In the genomic region with DNA sequence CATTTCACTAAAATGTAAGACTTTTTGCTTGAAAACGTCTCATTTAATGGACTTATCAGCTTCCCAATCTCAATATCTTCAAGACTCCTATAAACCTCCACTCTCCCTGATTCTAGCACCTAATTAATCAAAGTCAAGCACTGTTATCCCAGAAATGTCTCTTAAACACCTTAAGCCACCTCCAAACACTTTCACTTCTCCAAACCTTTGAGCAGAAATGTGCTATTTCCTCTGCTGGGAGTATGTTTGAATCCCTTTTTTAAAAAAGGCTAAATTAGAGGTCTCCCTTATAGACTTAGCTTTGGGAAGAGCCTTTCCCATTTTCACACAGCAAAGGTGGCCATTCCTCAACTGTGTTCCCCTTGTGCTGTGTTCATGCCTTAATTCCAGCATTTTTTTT, we compare ENCODE assay signal across 33 cellular contexts.
"Had no signal": no experiment of that assay in that cellular context is flagged by ENCODE, and none has a peak within 500 bp of the region (broad histone marks: within the 10 kb centered on the region; RNA-seq: fewer than 3 reads in every experiment).

No MANE protein-coding gene starts in this region.

- H3K4me1 Mint-ChIP-seq: activated T-helper 17 cell treated with anti-CD3 and anti-CD28 coated beads, Interleukin-2, amount 50 U/mL, for 72 hours; central memory CD8-positive, alpha-beta T cell had no signal

- H3K36me3 ChIP-seq: brain microvascular endothelial cell, esophagus muscularis mucosa, gastrocnemius medialis, heart left ventricle, WERI-Rb-1 had no signal

- H3K4me2 ChIP-seq: hepatocyte had no signal

- H3K9me3 Mint-ChIP-seq: activated B cell treated with CpG ODN at 0.5 μM for 24 hours; activated CD8-positive, alpha-beta T cell treated with anti-CD3 and anti-CD28 coated beads for 36 hours; activated T-cell treated with anti-CD3 and anti-CD28 coated beads, Interleukin-2, amount 50 U/mL, for 4 hours; activated T-helper 17 cell treated with anti-CD3 and anti-CD28 coated beads, Interleukin-2, amount 50 U/mL, for 72 hours; central memory CD8-positive, alpha-beta T cell; dendritic cell treated with granulocyte-macrophage colony-stimulating factor and Interleukin-4, amounts not matched to agents 40 ng/mL and 50 ng/mL, for 4 days; endodermal cell; T-helper 2 cell treated with Interferon-gamma antibody and Interleukin-4, amounts not matched to agents 5 μg/mL and 100 μg/mL, for 36 hours had no signal

- H3K4me1 ChIP-seq: foreskin keratinocyte, gastrocnemius medialis had no signal

- H3K27me3 ChIP-seq: brain microvascular endothelial cell, dorsolateral prefrontal cortex, gastrocnemius medialis had no signal

- DNase-seq: activated B cell treated with CpG ODN at 0.5 μM for 24 hours; activated CD4-positive, alpha-beta T cell treated with anti-CD3 and anti-CD28 coated beads for 48 hours; activated CD4-positive, alpha-beta T cell treated with anti-CD3 and anti-CD28 coated beads, Interleukin-2, amount 50 U/mL, for 1 hour; activated CD4-positive, alpha-beta T cell treated with anti-CD3 and anti-CD28 coated beads, Interleukin-2, amount 50 U/mL, for 48 hours; activated CD8-positive, alpha-beta memory T cell treated with anti-CD3 and anti-CD28 coated beads for 24 hours; activated CD8-positive, alpha-beta T cell treated with anti-CD3 and anti-CD28 coated beads for 36 hours; activated effector memory CD4-positive, alpha-beta T cell treated with Interleukin-2 at 50 U/mL for 16 hours; activated gamma-delta T cell treated with Interleukin-2 at 50 U/mL for 16 hours; activated naive CD4-positive, alpha-beta T cell treated with anti-CD3 and anti-CD28 coated beads, Interleukin-2, amount 50 U/mL, for 16 hours; activated naive CD4-positive, alpha-beta T cell treated with Interleukin-2 at 50 U/mL for 16 hours; activated T-cell treated with anti-CD3 and anti-CD28 coated beads, Interleukin-2, amount 50 U/mL, for 4 hours; amniotic stem cell; anterior cingulate cortex; brain microvascular endothelial cell; dorsolateral prefrontal cortex; effector memory CD4-positive, alpha-beta T cell; endodermal cell; erythroblast; foreskin keratinocyte; gastrocnemius medialis; glutamatergic neuron; heart left ventricle; T1000; WERI-Rb-1 had no signal

- H3K36me3 Mint-ChIP-seq: activated naive CD8-positive, alpha-beta T cell had no signal

- H3K4me3 Mint-ChIP-seq: activated CD8-positive, alpha-beta T cell treated with anti-CD3 and anti-CD28 coated beads for 36 hours; activated naive CD8-positive, alpha-beta T cell; activated T-cell treated with anti-CD3 and anti-CD28 coated beads, Interleukin-2, amount 50 U/mL, for 4 hours; activated T-helper 17 cell treated with anti-CD3 and anti-CD28 coated beads, Interleukin-2, amount 50 U/mL, for 72 hours; central memory CD8-positive, alpha-beta T cell; dendritic cell treated with granulocyte-macrophage colony-stimulating factor and Interleukin-4, amounts not matched to agents 40 ng/mL and 50 ng/mL, for 4 days; endodermal cell; T-helper 2 cell treated with Interferon-gamma antibody and Interleukin-4, amounts not matched to agents 5 μg/mL and 100 μg/mL, for 36 hours had no signal

- H3K27ac ChIP-seq: brain microvascular endothelial cell, coronary artery, esophagus muscularis mucosa, foreskin keratinocyte, gastrocnemius medialis, heart left ventricle, hepatocyte, WERI-Rb-1 had no signal

- H2AFZ ChIP-seq: hepatocyte had no signal

- H3K79me2 ChIP-seq: hepatocyte had no signal

- H3K27ac Mint-ChIP-seq: activated B cell treated with CpG ODN at 0.5 μM for 24 hours; activated CD8-positive, alpha-beta T cell treated with anti-CD3 and anti-CD28 coated beads for 36 hours; activated naive CD8-positive, alpha-beta T cell; activated T-helper 17 cell treated with anti-CD3 and anti-CD28 coated beads, Interleukin-2, amount 50 U/mL, for 72 hours; dendritic cell treated with granulocyte-macrophage colony-stimulating factor and Interleukin-4, amounts not matched to agents 40 ng/mL and 50 ng/mL, for 4 days; endodermal cell; T-helper 2 cell treated with Interferon-gamma antibody and Interleukin-4, amounts not matched to agents 5 μg/mL and 100 μg/mL, for 36 hours had no signal

- ATAC-seq: activated CD4-positive, CD25-positive, alpha-beta regulatory T cell treated with anti-CD3 and anti-CD28 coated beads, Interleukin-2, amount 50 U/mL, for 24 hours; activated CD8-positive, alpha-beta T cell treated with anti-CD3 and anti-CD28 coated beads for 36 hours; activated T-cell treated with anti-CD3 and anti-CD28 coated beads, Interleukin-2, amount 50 U/mL, for 4 hours; activated T-helper 17 cell treated with anti-CD3 and anti-CD28 coated beads, Interleukin-2, amount 50 U/mL, for 72 hours; foreskin keratinocyte; gastrocnemius medialis; heart left ventricle had no signal

- H3K4me3 ChIP-seq: coronary artery, dorsolateral prefrontal cortex, esophagus muscularis mucosa, gastrocnemius medialis, heart left ventricle, hepatocyte had no signal

- H3K9me3 ChIP-seq: esophagus muscularis mucosa, gastrocnemius medialis had no signal

- H3K27me3 Mint-ChIP-seq: activated B cell treated with CpG ODN at 0.5 μM for 24 hours; central memory CD8-positive, alpha-beta T cell had no signal
